Comparison of ENCODE assay signal across 6 cellular contexts in genomic region chr16:21070564-21070963, GRCh38.
"Had no signal": no experiment of that assay in that cellular context is flagged by ENCODE, and none has a peak within 500 bp of the region (broad histone marks: within the 10 kb centered on the region; RNA-seq: fewer than 3 reads in every experiment).

No MANE protein-coding gene starts in this region.

- H3K27ac ChIP-seq: HL-60, KMS-11 had no signal

- H3K4me2 ChIP-seq: KMS-11 had no signal

- H3K9ac ChIP-seq: KMS-11 had no signal

- DNase-seq: IMR-90, KBM-7, KG1 had no signal

- FAIRE-seq: HTR-8/SVneo had no signal
